ENCODE assay signal across 9 cellular contexts in genomic region chr13:98503175-98504028, GRCh38.
A peak's percentile ranks its signal among the peaks of the same experiment; 100 is the strongest.
DNase-seq lines count a peak whose midpoint lies in the region; ATAC-seq, FAIRE-seq and TF ChIP-seq lines count a peak whose summit lies in the region.
"Had no signal": no experiment of that assay in that cellular context is flagged by ENCODE, and none has a peak within 500 bp of the region (broad histone marks: within the 10 kb centered on the region; RNA-seq: fewer than 3 reads in every experiment).

No MANE protein-coding gene starts in this region.

- H3K27ac ChIP-seq in KOPT-K1 (ENCODE audit: low read depth, low read length, poor library complexity, severe bottlenecking), result peak overlapping the region; percentile 17
- peak overlapping the region; percentile 47 to 85 (median 56) for H3K27ac ChIP-seq in right lobe of liver
- no peak overlapping the region for H3K27ac ChIP-seq in caudate nucleus (ENCODE audit: low read depth, low read length)

- peaks cover 67 to 93% of the 10 kb centered on the region in 2 donors for H3K4me1 Mint-ChIP-seq in stimulated activated naive B cell treated with anti-CD40 and anti-IgM and Interleukin-4, amounts not matched to agents 10 μg/mL and 1 μg/mL and 100 μg/mL, for 72 hours

- TF ChIP-seq CTCF in right lobe of liver (IDR thresholded peaks at IDR 0.05), result no peak

- DNase-seq in dermis blood vessel endothelial cell (peak; percentile 21), right lobe of liver (peak; percentile 70 to 76 (median 72)), caudate nucleus (lab: John Stamatoyannopoulos, UW) (no peak), frontal cortex (ENCODE audit: low spot score in 2 of 2) (no peak)
- no peak for DNase-seq in stimulated activated naive B cell treated with anti-CD40 and anti-IgM and Interleukin-4, amounts not matched to agents 10 μg/mL and 1 μg/mL and 100 μg/mL, for 72 hours
- DNase-seq: NCI-H774 had no signal

- peaks cover 20 to 40% of the 10 kb centered on the region in 2 donors for H3K36me3 Mint-ChIP-seq in stimulated activated naive B cell treated with anti-CD40 and anti-IgM and Interleukin-4, amounts not matched to agents 10 μg/mL and 1 μg/mL and 100 μg/mL, for 72 hours

- H3K4me3 ChIP-seq in right lobe of liver, result no peak overlapping the region

- H3K9me3 ChIP-seq in KOPT-K1 (ENCODE audit: insufficient read depth, low read length, poor library complexity, severe bottlenecking), result no peaks in the 10 kb centered on the region
- H3K9me3 ChIP-seq in right lobe of liver, result no peaks in the 10 kb centered on the region

- H3K27ac Mint-ChIP-seq in stimulated activated naive B cell treated with anti-CD40 and anti-IgM and Interleukin-4, amounts not matched to agents 10 μg/mL and 1 μg/mL and 100 μg/mL, for 72 hours, result peak overlapping the region; percentile 80

- TF ChIP-seq POLR2A in right lobe of liver (IDR thresholded peaks at IDR 0.05), result no peak

- H3K4me3 Mint-ChIP-seq in stimulated activated naive B cell treated with anti-CD40 and anti-IgM and Interleukin-4, amounts not matched to agents 10 μg/mL and 1 μg/mL and 100 μg/mL, for 72 hours, result no peak overlapping the region

- H3K27me3 ChIP-seq in right lobe of liver, result no peaks in the 10 kb centered on the region

- no peaks in the 10 kb centered on the region for H3K27me3 Mint-ChIP-seq in stimulated activated naive B cell treated with anti-CD40 and anti-IgM and Interleukin-4, amounts not matched to agents 10 μg/mL and 1 μg/mL and 100 μg/mL, for 72 hours

- ATAC-seq in right lobe of liver, result peak; percentile 66 to 81 (median 72)
- no peak for ATAC-seq in stimulated activated naive B cell treated with anti-CD40 and anti-IgM and Interleukin-4, amounts not matched to agents 10 μg/mL and 1 μg/mL and 100 μg/mL, for 72 hours (replicated peaks)
- ATAC-seq in HG02973 (IDR thresholded peaks at IDR 0.05; ENCODE audit: unreplicated experiment), result no peak
- ATAC-seq in HG02884 (IDR thresholded peaks at IDR 0.05; ENCODE audit: unreplicated experiment), result no peak

- intact Hi-C loops in right lobe of liver (cut with DNase I), result no loop called here

- peaks cover 3 to 65% (median 33%) of the 10 kb centered on the region in 4 donors for H3K4me1 ChIP-seq in right lobe of liver

- 26% methylated on average over 10 of the region's 10 CpGs for WGBS in right lobe of liver (ENCODE audit: insufficient coverage, low coverage, low lambda C conversion rate, missing lambda C conversion rate)

- no peaks in the 10 kb centered on the region for H3K9me3 Mint-ChIP-seq in stimulated activated naive B cell treated with anti-CD40 and anti-IgM and Interleukin-4, amounts not matched to agents 10 μg/mL and 1 μg/mL and 100 μg/mL, for 72 hours

- no peak for FAIRE-seq in frontal cortex (lab: Jason Lieb, UNC)

- H3K36me3 ChIP-seq in KOPT-K1 (ENCODE audit: insufficient read depth, low read length) (peaks cover 18% of the 10 kb centered on the region; the same call in 1 of the 2 replicates), right lobe of liver (no peaks in the 10 kb centered on the region)

Comparison
In these comparisons a context has a peak if more than half of its experiments do, and no peak if none do; other contexts are left out.
1. DNase-seq: peak in dermis blood vessel endothelial cell (single experiment) and right lobe of liver (3 of 3); none in stimulated activated naive B cell treated with anti-CD40 and anti-IgM and Interleukin-4, amounts not matched to agents 10 μg/mL and 1 μg/mL and 100 μg/mL, for 72 hours (single experiment), caudate nucleus (0 of 61) and frontal cortex (0 of 2).
2. ATAC-seq: peak in right lobe of liver (4 of 4); none in stimulated activated naive B cell treated with anti-CD40 and anti-IgM and Interleukin-4, amounts not matched to agents 10 μg/mL and 1 μg/mL and 100 μg/mL, for 72 hours (0 of 2), HG02973 (single experiment) and HG02884 (single experiment).